1 cellular context compared by ENCODE assay signal in the genomic region with DNA sequence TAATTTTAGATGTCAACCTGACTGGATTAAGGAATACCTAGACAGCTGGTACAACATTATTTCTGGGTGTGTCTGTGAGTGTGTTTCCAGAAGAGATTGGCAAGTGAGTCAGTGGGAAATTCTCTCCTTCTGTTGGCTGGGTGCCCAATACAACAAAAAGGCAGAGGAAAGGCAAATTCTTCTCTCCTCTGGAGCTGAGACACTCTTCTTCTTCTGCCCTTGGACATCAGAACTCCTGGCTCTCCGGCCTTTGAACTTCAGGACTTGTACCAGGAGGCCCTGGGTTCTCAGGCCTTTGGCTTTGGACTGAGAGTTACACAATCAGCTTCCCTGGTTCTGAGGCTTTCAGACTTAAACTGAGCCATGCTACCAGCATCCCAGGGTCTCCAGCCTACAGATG.
TF ChIP-seq lines count a peak whose summit lies in the region.

No MANE protein-coding gene starts in this region.

TF ChIP-seq in HCT116, 20 proteins besides CTCF, POLR2A, EP300 and RAD21 (continued from another document):
- TF ChIP-seq ELF1 (IDR thresholded peaks at IDR 0.05; ENCODE audit: borderline replicate concordance, low read depth): no peak
- no peak for TF ChIP-seq CBX3 (IDR thresholded peaks at IDR 0.05; ENCODE audit: low read depth)
- no peak for TF ChIP-seq EZH2 (IDR thresholded peaks at IDR 0.05)
- no peak for TF ChIP-seq SIN3A (IDR thresholded peaks at IDR 0.05; ENCODE audit: low read depth)
- TF ChIP-seq CEBPB (IDR thresholded peaks at IDR 0.05; ENCODE audit: low read depth): no peak
- TF ChIP-seq SP1 (IDR thresholded peaks at IDR 0.05; ENCODE audit: low read depth): no peak
